Comparison of ENCODE assay signal across 29 cellular contexts in genomic region chr10:11693376-11693775, GRCh38. TPM values are rescaled to one million over a fixed set of nuclear protein-coding genes. Genes with fewer than 3 reads are reported as not detected.
"Had no signal": no experiment of that assay in that cellular context is flagged by ENCODE, and none has a peak within 500 bp of the region (broad histone marks: within the 10 kb centered on the region; RNA-seq: fewer than 3 reads in every experiment).

No MANE protein-coding gene starts in this region.

- DNase-seq: naive thymus-derived CD4-positive, alpha-beta T cell; natural killer cell; occipital lobe; ovary; psoas muscle; right cardiac atrium; spleen; stimulated activated CD4-positive, alpha-beta T cell treated with anti-CD3 and anti-CD28 coated beads, Interleukin-12 subunit alpha, Interleukin-12 subunit beta, amount 100 ng/mL, for 4 hours; stimulated activated CD4-positive, alpha-beta T cell treated with anti-CD3 and anti-CD28 coated beads, Interleukin-1b, Interleukin-23, amount 100 ng/mL, for 48 hours; stimulated activated CD4-positive, alpha-beta T cell treated with anti-CD3 and anti-CD28 coated beads, Interleukin-4, amount 100 ng/mL, for 1 hour; stimulated activated CD4-positive, alpha-beta T cell treated with anti-CD3 and anti-CD28 coated beads, Interleukin-4, amount 100 ng/mL, for 4 hours; stimulated activated CD8-positive, alpha-beta memory T cell treated with anti-CD3 and anti-CD28 coated beads, Interleukin-4, amount 100 ng/mL, for 48 hours; stimulated activated naive CD4-positive, alpha-beta T cell; stimulated activated naive CD8-positive, alpha-beta T cell treated with anti-CD3 and anti-CD28 coated beads, Interleukin-15, amount 100 ng/mL, for 72 hours; stimulated activated naive CD8-positive, alpha-beta T cell treated with anti-CD3 and anti-CD28 coated beads, Interleukin-15, Interleukin-2, amounts not matched to agents 100 U/mL and 50 U/mL, for 24 hours; thyroid gland; upper lobe of left lung had no signal

- H3K27me3 Mint-ChIP-seq: progenitor cell of endocrine pancreas; stimulated activated memory B cell treated with anti-CD40 and anti-IgM and Interleukin-4, amounts not matched to agents 10 μg/mL and 1 μg/mL and 100 μg/mL, for 72 hours had no signal

- ATAC-seq: naive thymus-derived CD4-positive, alpha-beta T cell; natural killer cell; psoas muscle; right cardiac atrium; sciatic nerve; stimulated activated memory B cell treated with anti-CD40 and anti-IgM and Interleukin-4, amounts not matched to agents 10 μg/mL and 1 μg/mL and 100 μg/mL, for 72 hours; stimulated activated naive CD8-positive, alpha-beta T cell treated with anti-CD3 and anti-CD28 coated beads, Interleukin-15, amount 100 ng/mL, for 72 hours; stimulated activated naive CD8-positive, alpha-beta T cell treated with anti-CD3 and anti-CD28 coated beads, Interleukin-15, Interleukin-2, amounts not matched to agents 100 U/mL and 50 U/mL, for 24 hours had no signal

- H3K4me3 Mint-ChIP-seq: naive thymus-derived CD4-positive, alpha-beta T cell; natural killer cell; nephron; neural progenitor cell; stimulated activated memory B cell treated with anti-CD40 and anti-IgM and Interleukin-4, amounts not matched to agents 10 μg/mL and 1 μg/mL and 100 μg/mL, for 72 hours; stimulated activated naive CD8-positive, alpha-beta T cell treated with anti-CD3 and anti-CD28 coated beads, Interleukin-15, amount 100 ng/mL, for 72 hours had no signal

- H3K4me3 ChIP-seq: neural progenitor cell, ovary, psoas muscle, skin epidermis, smooth muscle cell, spleen, thoracic aorta, thyroid gland, tibial nerve, upper lobe of left lung had no signal

- H2AFZ ChIP-seq: neural progenitor cell, parathyroid adenoma had no signal

- H3K4me2 ChIP-seq: neural progenitor cell, smooth muscle cell had no signal

- H3K79me2 ChIP-seq: parathyroid adenoma had no signal

- H3K27ac ChIP-seq: neural progenitor cell, ovary, parathyroid adenoma, psoas muscle, skin epidermis, spleen, thoracic aorta, thyroid gland, tibial nerve, upper lobe of left lung had no signal

- H3K9ac ChIP-seq: neural progenitor cell, parathyroid adenoma had no signal

- H3K36me3 ChIP-seq: neural progenitor cell, ovary, spleen, thoracic aorta, thyroid gland, tibial nerve, upper lobe of left lung had no signal

- H3K9me3 Mint-ChIP-seq: natural killer cell; nephron; neural progenitor cell; stimulated activated memory B cell treated with anti-CD40 and anti-IgM and Interleukin-4, amounts not matched to agents 10 μg/mL and 1 μg/mL and 100 μg/mL, for 72 hours; stimulated activated naive CD8-positive, alpha-beta T cell treated with anti-CD3 and anti-CD28 coated beads, Interleukin-15, amount 100 ng/mL, for 72 hours had no signal

- FAIRE-seq: urothelium cell line had no signal

- H3K36me3 Mint-ChIP-seq: naive thymus-derived CD4-positive, alpha-beta T cell; natural killer cell; neural progenitor cell; stimulated activated memory B cell treated with anti-CD40 and anti-IgM and Interleukin-4, amounts not matched to agents 10 μg/mL and 1 μg/mL and 100 μg/mL, for 72 hours had no signal

- H3K27ac Mint-ChIP-seq: natural killer cell; nephron; neural progenitor cell; progenitor cell of endocrine pancreas; stimulated activated naive CD8-positive, alpha-beta T cell treated with anti-CD3 and anti-CD28 coated beads, Interleukin-15, amount 100 ng/mL, for 72 hours had no signal

- H3K9me3 ChIP-seq: ovary, psoas muscle, spleen, thoracic aorta, thyroid gland, tibial nerve, upper lobe of left lung had no signal

- H3K4me1 ChIP-seq: neural progenitor cell, parathyroid adenoma, psoas muscle, thyroid gland, tibial nerve, upper lobe of left lung had no signal

- H3K27me3 ChIP-seq: neural progenitor cell, ovary, spleen, thyroid gland, tibial nerve, upper lobe of left lung had no signal

RNA-seq across cellular contexts. Expression of gene ECHDC3, which starts 48.8 kb away (rescaled TPM):
- polyA plus RNA-seq: neural cell had no signal
